ENCODE assay signal across 1 cellular context in genomic region chr16:70394853-70395252, GRCh38.
TF ChIP-seq lines count a peak whose summit lies in the region.

No MANE protein-coding gene starts in this region.

TF ChIP-seq in HepG2, 621 proteins besides CTCF, POLR2A, EP300 and RAD21:
- TF ChIP-seq SRSF1 (optimal IDR thresholded peaks at IDR 0.05; ENCODE audit: low read depth, low read length) = no peak
- TF ChIP-seq ATF7 (IDR thresholded peaks at IDR 0.05) = no peak
- TF ChIP-seq ATF7 (CRISPR knock-in tag; IDR thresholded peaks at IDR 0.05) = no peak
- TF ChIP-seq ZNF83 (CRISPR knock-in tag; IDR thresholded peaks at IDR 0.05; ENCODE audit: borderline replicate concordance) = peak; percentile 21; the same call in 1 of the 2 replicates
- TF ChIP-seq, protein P1, sequence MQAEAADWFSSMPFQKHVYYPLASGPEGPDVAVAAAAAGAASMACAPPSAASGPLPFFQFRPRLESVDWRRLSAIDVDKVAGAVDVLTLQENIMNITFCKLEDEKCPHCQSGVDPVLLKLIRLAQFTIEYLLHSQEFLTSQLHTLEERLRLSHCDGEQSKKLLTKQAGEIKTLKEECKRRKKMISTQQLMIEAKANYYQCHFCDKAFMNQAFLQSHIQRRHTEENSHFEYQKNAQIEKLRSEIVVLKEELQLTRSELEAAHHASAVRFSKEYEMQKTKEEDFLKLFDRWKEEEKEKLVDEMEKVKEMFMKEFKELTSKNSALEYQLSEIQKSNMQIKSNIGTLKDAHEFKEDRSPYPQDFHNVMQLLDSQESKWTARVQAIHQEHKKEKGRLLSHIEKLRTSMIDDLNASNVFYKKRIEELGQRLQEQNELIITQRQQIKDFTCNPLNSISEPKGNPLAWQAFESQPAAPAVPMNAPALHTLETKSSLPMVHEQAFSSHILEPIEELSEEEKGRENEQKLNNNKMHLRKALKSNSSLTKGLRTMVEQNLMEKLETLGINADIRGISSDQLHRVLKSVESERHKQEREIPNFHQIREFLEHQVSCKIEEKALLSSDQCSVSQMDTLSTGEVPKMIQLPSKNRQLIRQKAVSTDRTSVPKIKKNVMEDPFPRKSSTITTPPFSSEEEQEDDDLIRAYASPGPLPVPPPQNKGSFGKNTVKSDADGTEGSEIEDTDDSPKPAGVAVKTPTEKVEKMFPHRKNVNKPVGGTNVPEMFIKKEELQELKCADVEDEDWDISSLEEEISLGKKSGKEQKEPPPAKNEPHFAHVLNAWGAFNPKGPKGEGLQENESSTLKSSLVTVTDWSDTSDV (CRISPR knock-in tag; IDR thresholded peaks at IDR 0.05) = no peak
- no peak for TF ChIP-seq SRSF9 (IDR thresholded peaks at IDR 0.05; ENCODE audit: borderline replicate concordance, insufficient read depth, low read depth, low read length, poor library complexity, severe bottlenecking)
- TF ChIP-seq ZNF30 (CRISPR knock-in tag; IDR thresholded peaks at IDR 0.05) = no peak
- TF ChIP-seq ZNF160 (CRISPR knock-in tag; IDR thresholded peaks at IDR 0.05) = no peak
- TF ChIP-seq ZNF274 (CRISPR knock-in tag; IDR thresholded peaks at IDR 0.05) = no peak
- TF ChIP-seq SNAI1 (CRISPR knock-in tag; IDR thresholded peaks at IDR 0.05; ENCODE audit: borderline replicate concordance) = no peak
- TF ChIP-seq ELF4 (CRISPR knock-in tag; IDR thresholded peaks at IDR 0.05; ENCODE audit: borderline replicate concordance) = no peak
- TF ChIP-seq AGO2 (optimal IDR thresholded peaks at IDR 0.05; ENCODE audit: low read depth, low read length) = peak; percentile 62
- TF ChIP-seq ZNF772 (CRISPR knock-in tag; IDR thresholded peaks at IDR 0.05) = no peak
- TF ChIP-seq GABPA (IDR thresholded peaks at IDR 0.05; ENCODE audit: low read depth, low read length) = no peak
- TF ChIP-seq GABPA (CRISPR knock-in tag; IDR thresholded peaks at IDR 0.05; ENCODE audit: low read depth) = no peak
- TF ChIP-seq KLF11 (CRISPR knock-in tag; IDR thresholded peaks at IDR 0.05) = no peak
- TF ChIP-seq NFYC (CRISPR knock-in tag; IDR thresholded peaks at IDR 0.05) = no peak
- no peak for TF ChIP-seq ZNF143 (CRISPR knock-in tag; IDR thresholded peaks at IDR 0.05)
- TF ChIP-seq ZNF263 (CRISPR knock-in tag; IDR thresholded peaks at IDR 0.05) = no peak
- TF ChIP-seq, protein P2, sequence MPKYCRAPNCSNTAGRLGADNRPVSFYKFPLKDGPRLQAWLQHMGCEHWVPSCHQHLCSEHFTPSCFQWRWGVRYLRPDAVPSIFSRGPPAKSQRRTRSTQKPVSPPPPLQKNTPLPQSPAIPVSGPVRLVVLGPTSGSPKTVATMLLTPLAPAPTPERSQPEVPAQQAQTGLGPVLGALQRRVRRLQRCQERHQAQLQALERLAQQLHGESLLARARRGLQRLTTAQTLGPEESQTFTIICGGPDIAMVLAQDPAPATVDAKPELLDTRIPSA (CRISPR knock-in tag; IDR thresholded peaks at IDR 0.05; ENCODE audit: borderline replicate concordance) = no peak
- TF ChIP-seq GRHL1 (CRISPR knock-in tag; conservative IDR thresholded peaks at IDR 0.05) = no peak
- no peak for TF ChIP-seq KDM6A (CRISPR knock-in tag; IDR thresholded peaks at IDR 0.05; ENCODE audit: low read depth)
- TF ChIP-seq KLF13 (CRISPR knock-in tag; IDR thresholded peaks at IDR 0.05) = 0 out of 2 replicates have a peak, but pooled peaks have one; percentile 3
- TF ChIP-seq, protein P3, sequence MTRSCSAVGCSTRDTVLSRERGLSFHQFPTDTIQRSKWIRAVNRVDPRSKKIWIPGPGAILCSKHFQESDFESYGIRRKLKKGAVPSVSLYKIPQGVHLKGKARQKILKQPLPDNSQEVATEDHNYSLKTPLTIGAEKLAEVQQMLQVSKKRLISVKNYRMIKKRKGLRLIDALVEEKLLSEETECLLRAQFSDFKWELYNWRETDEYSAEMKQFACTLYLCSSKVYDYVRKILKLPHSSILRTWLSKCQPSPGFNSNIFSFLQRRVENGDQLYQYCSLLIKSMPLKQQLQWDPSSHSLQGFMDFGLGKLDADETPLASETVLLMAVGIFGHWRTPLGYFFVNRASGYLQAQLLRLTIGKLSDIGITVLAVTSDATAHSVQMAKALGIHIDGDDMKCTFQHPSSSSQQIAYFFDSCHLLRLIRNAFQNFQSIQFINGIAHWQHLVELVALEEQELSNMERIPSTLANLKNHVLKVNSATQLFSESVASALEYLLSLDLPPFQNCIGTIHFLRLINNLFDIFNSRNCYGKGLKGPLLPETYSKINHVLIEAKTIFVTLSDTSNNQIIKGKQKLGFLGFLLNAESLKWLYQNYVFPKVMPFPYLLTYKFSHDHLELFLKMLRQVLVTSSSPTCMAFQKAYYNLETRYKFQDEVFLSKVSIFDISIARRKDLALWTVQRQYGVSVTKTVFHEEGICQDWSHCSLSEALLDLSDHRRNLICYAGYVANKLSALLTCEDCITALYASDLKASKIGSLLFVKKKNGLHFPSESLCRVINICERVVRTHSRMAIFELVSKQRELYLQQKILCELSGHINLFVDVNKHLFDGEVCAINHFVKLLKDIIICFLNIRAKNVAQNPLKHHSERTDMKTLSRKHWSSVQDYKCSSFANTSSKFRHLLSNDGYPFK (CRISPR knock-in tag; IDR thresholded peaks at IDR 0.05; ENCODE audit: borderline replicate concordance) = 0 out of 2 replicates have a peak, but pooled peaks have one; percentile 4
- TF ChIP-seq ATF4 (CRISPR knock-in tag; IDR thresholded peaks at IDR 0.05) = no peak
- no peak for TF ChIP-seq ZNF136 (CRISPR knock-in tag; IDR thresholded peaks at IDR 0.05; ENCODE audit: low read depth)
- TF ChIP-seq, protein P4, sequence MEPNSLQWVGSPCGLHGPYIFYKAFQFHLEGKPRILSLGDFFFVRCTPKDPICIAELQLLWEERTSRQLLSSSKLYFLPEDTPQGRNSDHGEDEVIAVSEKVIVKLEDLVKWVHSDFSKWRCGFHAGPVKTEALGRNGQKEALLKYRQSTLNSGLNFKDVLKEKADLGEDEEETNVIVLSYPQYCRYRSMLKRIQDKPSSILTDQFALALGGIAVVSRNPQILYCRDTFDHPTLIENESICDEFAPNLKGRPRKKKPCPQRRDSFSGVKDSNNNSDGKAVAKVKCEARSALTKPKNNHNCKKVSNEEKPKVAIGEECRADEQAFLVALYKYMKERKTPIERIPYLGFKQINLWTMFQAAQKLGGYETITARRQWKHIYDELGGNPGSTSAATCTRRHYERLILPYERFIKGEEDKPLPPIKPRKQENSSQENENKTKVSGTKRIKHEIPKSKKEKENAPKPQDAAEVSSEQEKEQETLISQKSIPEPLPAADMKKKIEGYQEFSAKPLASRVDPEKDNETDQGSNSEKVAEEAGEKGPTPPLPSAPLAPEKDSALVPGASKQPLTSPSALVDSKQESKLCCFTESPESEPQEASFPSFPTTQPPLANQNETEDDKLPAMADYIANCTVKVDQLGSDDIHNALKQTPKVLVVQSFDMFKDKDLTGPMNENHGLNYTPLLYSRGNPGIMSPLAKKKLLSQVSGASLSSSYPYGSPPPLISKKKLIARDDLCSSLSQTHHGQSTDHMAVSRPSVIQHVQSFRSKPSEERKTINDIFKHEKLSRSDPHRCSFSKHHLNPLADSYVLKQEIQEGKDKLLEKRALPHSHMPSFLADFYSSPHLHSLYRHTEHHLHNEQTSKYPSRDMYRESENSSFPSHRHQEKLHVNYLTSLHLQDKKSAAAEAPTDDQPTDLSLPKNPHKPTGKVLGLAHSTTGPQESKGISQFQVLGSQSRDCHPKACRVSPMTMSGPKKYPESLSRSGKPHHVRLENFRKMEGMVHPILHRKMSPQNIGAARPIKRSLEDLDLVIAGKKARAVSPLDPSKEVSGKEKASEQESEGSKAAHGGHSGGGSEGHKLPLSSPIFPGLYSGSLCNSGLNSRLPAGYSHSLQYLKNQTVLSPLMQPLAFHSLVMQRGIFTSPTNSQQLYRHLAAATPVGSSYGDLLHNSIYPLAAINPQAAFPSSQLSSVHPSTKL (CRISPR knock-in tag; IDR thresholded peaks at IDR 0.05) = no peak
- no peak for TF ChIP-seq ARNTL (CRISPR knock-in tag; IDR thresholded peaks at IDR 0.05)
- TF ChIP-seq, protein P5, sequence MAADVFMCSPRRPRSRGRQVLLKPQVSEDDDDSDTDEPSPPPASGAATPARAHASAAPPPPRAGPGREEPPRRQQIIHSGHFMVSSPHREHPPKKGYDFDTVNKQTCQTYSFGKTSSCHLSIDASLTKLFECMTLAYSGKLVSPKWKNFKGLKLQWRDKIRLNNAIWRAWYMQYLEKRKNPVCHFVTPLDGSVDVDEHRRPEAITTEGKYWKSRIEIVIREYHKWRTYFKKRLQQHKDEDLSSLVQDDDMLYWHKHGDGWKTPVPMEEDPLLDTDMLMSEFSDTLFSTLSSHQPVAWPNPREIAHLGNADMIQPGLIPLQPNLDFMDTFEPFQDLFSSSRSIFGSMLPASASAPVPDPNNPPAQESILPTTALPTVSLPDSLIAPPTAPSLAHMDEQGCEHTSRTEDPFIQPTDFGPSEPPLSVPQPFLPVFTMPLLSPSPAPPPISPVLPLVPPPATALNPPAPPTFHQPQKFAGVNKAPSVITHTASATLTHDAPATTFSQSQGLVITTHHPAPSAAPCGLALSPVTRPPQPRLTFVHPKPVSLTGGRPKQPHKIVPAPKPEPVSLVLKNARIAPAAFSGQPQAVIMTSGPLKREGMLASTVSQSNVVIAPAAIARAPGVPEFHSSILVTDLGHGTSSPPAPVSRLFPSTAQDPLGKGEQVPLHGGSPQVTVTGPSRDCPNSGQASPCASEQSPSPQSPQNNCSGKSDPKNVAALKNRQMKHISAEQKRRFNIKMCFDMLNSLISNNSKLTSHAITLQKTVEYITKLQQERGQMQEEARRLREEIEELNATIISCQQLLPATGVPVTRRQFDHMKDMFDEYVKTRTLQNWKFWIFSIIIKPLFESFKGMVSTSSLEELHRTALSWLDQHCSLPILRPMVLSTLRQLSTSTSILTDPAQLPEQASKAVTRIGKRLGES (CRISPR knock-in tag; IDR thresholded peaks at IDR 0.05; ENCODE audit: borderline replicate concordance) = no peak
- no peak for TF ChIP-seq SOX13 (IDR thresholded peaks at IDR 0.05)
- TF ChIP-seq SOX13 (CRISPR knock-in tag; conservative IDR thresholded peaks at IDR 0.05 in 1 of 2, IDR thresholded peaks at IDR 0.05 in 1 of 2) = no peak
- TF ChIP-seq FIP1L1 (IDR thresholded peaks at IDR 0.05; ENCODE audit: borderline replicate concordance, insufficient read depth, low read depth, low read length) = no peak
- TF ChIP-seq ZNF33A (CRISPR knock-in tag; IDR thresholded peaks at IDR 0.05; ENCODE audit: borderline replicate concordance) = no peak
- TF ChIP-seq MLLT10 (CRISPR knock-in tag; IDR thresholded peaks at IDR 0.05) = no peak
- no peak for TF ChIP-seq BCL6 (CRISPR knock-in tag; IDR thresholded peaks at IDR 0.05)
- TF ChIP-seq, protein P6, sequence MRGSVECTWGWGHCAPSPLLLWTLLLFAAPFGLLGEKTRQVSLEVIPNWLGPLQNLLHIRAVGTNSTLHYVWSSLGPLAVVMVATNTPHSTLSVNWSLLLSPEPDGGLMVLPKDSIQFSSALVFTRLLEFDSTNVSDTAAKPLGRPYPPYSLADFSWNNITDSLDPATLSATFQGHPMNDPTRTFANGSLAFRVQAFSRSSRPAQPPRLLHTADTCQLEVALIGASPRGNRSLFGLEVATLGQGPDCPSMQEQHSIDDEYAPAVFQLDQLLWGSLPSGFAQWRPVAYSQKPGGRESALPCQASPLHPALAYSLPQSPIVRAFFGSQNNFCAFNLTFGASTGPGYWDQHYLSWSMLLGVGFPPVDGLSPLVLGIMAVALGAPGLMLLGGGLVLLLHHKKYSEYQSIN (CRISPR knock-in tag; IDR thresholded peaks at IDR 0.05; ENCODE audit: borderline replicate concordance) = no peak
- TF ChIP-seq UBTF (CRISPR knock-in tag; IDR thresholded peaks at IDR 0.05) = 0 out of 2 replicates have a peak, but pooled peaks have one; percentile 12
- TF ChIP-seq ZFP37 (CRISPR knock-in tag; IDR thresholded peaks at IDR 0.05; ENCODE audit: borderline replicate concordance) = no peak
